In the genomic region with DNA sequence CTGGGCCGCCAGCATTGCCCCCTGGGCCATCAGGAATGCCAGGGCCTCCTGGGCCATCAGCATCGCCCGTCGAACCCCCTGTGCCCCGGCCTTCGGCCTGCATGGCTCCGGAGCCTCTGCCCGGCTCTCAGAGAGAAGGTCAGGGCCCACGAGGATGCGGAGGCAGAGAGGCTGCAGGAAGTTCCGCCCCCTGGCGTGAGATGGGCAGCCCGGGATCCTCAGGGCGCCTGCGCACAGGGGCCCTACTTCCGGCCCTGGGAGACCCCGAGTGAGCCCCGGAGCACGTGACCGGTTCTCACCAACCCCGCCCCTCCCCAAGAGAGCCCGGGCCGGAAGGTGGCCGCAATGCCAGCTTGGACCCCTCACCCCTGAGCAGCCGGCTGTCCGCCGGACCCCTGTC, we compare ENCODE assay signal across 3 cellular contexts. TPM values are rescaled to one million over a fixed set of nuclear protein-coding genes. Genes with fewer than 3 reads are reported as not detected.
"Had no signal": no experiment of that assay in that cellular context is flagged by ENCODE, and none has a peak within 500 bp of the region (broad histone marks: within the 10 kb centered on the region; RNA-seq: fewer than 3 reads in every experiment).

A gene (minus strand): TSS at position 167 of the 400 bp plus-strand sequence. CDS start 64 bp downstream, at position 103.

RNA-seq across cellular contexts. Expression of the gene that starts here (rescaled TPM):
- total RNA-seq: M059J, OCI-LY7, PC-3 had no signal
